Comparison of ENCODE assay signal across 14 cellular contexts in the genomic region with DNA sequence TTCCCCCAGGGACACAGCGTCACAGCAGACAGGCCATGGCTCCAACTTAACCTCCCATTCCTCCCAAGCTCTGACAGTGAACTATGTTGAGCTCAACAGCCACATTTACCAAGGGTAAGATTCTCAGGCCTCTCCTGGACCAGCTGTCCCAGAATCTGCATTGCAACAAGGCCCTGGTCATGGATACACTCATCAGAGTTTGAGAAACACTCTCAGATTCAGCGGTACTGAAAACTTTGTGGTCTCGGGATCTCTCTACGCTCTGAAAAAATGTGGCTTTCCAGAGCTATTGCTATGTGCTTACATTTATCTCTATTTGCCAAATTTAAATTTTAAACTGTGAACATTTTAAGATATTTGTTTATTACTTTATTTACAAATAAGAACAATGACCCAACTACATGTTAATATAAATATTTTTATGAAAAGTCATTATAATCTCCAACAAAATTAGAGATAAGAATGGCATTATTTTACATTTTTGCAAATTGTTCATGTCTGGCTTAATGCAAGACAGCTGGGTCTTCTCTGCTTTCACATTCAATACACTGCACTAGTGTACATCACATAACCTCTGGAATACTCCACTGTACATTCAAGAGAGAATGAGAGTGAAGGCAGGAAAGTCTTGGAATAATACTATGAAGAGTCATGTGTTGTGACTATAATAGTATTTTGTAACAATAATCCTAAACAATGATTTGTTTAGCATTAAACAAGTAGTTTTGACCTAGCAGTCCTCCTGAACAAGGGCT.
DNase-seq lines count a peak whose midpoint lies in the region; ATAC-seq and TF ChIP-seq lines count a peak whose summit lies in the region.
"Had no signal": no experiment of that assay in that cellular context is flagged by ENCODE, and none has a peak within 500 bp of the region (broad histone marks: within the 10 kb centered on the region; RNA-seq: fewer than 3 reads in every experiment).

No MANE protein-coding gene starts in this region.

- H3K4me3 ChIP-seq in AG10803 (ENCODE audit: low read length), result no peak overlapping the region
- H3K4me3 ChIP-seq: A549, GM23338, K562 had no signal

- peaks cover 25% of the 10 kb centered on the region for H3K9me3 Mint-ChIP-seq in mesothelial cell of epicardium

- H3K36me3 Mint-ChIP-seq in mesothelial cell of epicardium (peaks cover 10% of the 10 kb centered on the region), T-helper 17 cell (ENCODE audit: low read depth) (no peaks in the 10 kb centered on the region)

- TF ChIP-seq CTCF in AG10803 (conservative IDR thresholded peaks at IDR 0.05; ENCODE audit: low read length) (no peak), mesothelial cell of epicardium (IDR thresholded peaks at IDR 0.05; ENCODE audit: unreplicated experiment) (no peak), GM10266 (IDR thresholded peaks at IDR 0.05; ENCODE audit: control insufficient read depth, insufficient read depth, low read depth, missing control alignments) (no peak)

- H3K4me3 Mint-ChIP-seq in mesothelial cell of epicardium (no peak overlapping the region), T-helper 17 cell (no peak overlapping the region)
- H3K4me3 Mint-ChIP-seq: CD4-positive, alpha-beta memory T cell; GM23338 had no signal

- peaks cover 2% of the 10 kb centered on the region for H3K9me3 ChIP-seq in T-helper 17 cell (ENCODE audit: control insufficient read depth, low read length, poor library complexity, severe bottlenecking)
- H3K9me3 ChIP-seq: BE2C had no signal

- H3K27ac Mint-ChIP-seq in mesothelial cell of epicardium (peak overlapping the region; percentile 72), T-helper 17 cell (no peak overlapping the region)
- H3K27ac Mint-ChIP-seq: GM23338 had no signal

- DNase-seq in AG10803 (ENCODE audit: low read depth) (peak; percentile 5), fibroblast of gingiva (ENCODE audit: low read depth) (peak; percentile 22), mesothelial cell of epicardium (ENCODE audit: low spot score in 2 of 2, unreplicated experiment in 2 of 2) (no peak), GM10266 (ENCODE audit: extremely low spot score) (no peak), glomerular visceral epithelial cell (ENCODE audit: extremely low spot score) (no peak), T-helper 17 cell (no peak), pons (ENCODE audit: low spot score) (no peak)
- DNase-seq: BE2C; CD4-positive, alpha-beta memory T cell; DMS79; H7 had no signal

- no peak for ATAC-seq in T-helper 17 cell
- ATAC-seq: A549, GM23338, K562 had no signal

- H3K27me3 Mint-ChIP-seq in mesothelial cell of epicardium (ENCODE audit: low read depth) (no peaks in the 10 kb centered on the region), T-helper 17 cell (peaks cover 8% of the 10 kb centered on the region)

- H3K4me1 Mint-ChIP-seq in mesothelial cell of epicardium (no peaks in the 10 kb centered on the region), T-helper 17 cell (no peaks in the 10 kb centered on the region)
- H3K4me1 Mint-ChIP-seq: CD4-positive, alpha-beta memory T cell; GM23338 had no signal

Comparison
In these comparisons a context has a peak if more than half of its experiments do, and no peak if none do; other contexts are left out.
1. DNase-seq: peak in AG10803 (single experiment) and fibroblast of gingiva (single experiment); none in mesothelial cell of epicardium (0 of 2), GM10266 (single experiment), glomerular visceral epithelial cell (single experiment), T-helper 17 cell (0 of 3) and pons (single experiment).